In the genomic region with DNA sequence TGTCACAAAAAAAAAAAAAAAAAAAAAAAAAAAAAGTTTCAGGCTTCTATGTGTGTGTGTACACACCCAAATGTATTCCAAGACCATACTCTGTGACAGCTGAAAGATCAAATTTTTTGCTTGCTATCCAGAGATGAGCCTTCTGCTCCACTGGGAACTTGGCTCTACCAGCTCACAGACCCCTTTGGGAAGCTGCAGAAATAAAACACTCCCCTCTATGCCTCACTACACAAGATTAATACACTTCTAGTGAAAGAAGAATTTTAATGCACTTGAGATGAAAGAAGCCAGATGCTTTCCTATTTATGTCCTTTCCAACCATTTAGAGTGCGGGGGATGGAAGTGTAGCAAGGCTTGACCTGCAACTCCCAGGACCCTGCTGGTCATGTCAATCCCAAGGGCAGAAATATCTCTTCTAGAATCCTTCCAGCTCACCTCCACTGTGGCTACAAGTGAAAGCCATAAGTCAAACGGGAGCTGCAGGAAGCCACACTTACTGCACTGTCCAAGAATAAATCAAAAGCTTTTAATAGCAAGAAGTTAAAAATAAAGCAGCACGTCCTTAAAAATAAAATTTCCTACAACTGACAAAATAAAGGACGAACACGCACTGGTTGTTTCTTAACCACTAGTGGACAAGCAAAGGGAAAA, we compare ENCODE assay signal across 9 cellular contexts. TPM values are rescaled to one million over a fixed set of nuclear protein-coding genes. Genes with fewer than 3 reads are reported as not detected.
DNase-seq lines count a peak whose midpoint lies in the region; ATAC-seq and TF ChIP-seq lines count a peak whose summit lies in the region.
"Had no signal": no experiment of that assay in that cellular context is flagged by ENCODE, and none has a peak within 500 bp of the region (broad histone marks: within the 10 kb centered on the region; RNA-seq: fewer than 3 reads in every experiment).

No MANE protein-coding gene starts in this region.

- H3K36me3 Mint-ChIP-seq in HFFc6 (ENCODE audit: low read depth): peaks cover 69% of the 10 kb centered on the region
- peaks cover 38% of the 10 kb centered on the region for H3K36me3 Mint-ChIP-seq in nephron progenitor cell (ENCODE audit: low read depth)
- H3K36me3 Mint-ChIP-seq in WTC11: peaks cover 16% of the 10 kb centered on the region

- H3K9me3 Mint-ChIP-seq in HFFc6 (peaks cover 17% of the 10 kb centered on the region), nephron progenitor cell (peaks cover 14% of the 10 kb centered on the region), WTC11 (peaks cover 3% of the 10 kb centered on the region; the same call in 1 of the 2 replicates)

- no peak for TF ChIP-seq POLR2A in breast epithelium (IDR thresholded peaks at IDR 0.05)

- no peaks in the 10 kb centered on the region for H3K27me3 ChIP-seq in BLaER1
- H3K27me3 ChIP-seq in breast epithelium: no peaks in the 10 kb centered on the region

- H3K27ac ChIP-seq in BLaER1 (peak overlapping the region; percentile 4; the same call in 1 of the 2 replicates), breast epithelium (peak overlapping the region; percentile 61 to 69)

- H3K9ac ChIP-seq in BLaER1: no peak overlapping the region

- CTCF ChIA-PET in WTC11 (lab: Charles Lee): interaction anchor here (0.5 to 2.8 kb wide), 2 partner anchors 48 to 157 kb away, joined by 3 to 15 read pairs; no protein-coding TSS in a partner anchor

- H3K9me3 ChIP-seq in BLaER1 (peaks cover 7% of the 10 kb centered on the region; the same call in 1 of the 2 replicates), breast epithelium (no peaks in the 10 kb centered on the region)

- H3K4me1 ChIP-seq in BLaER1 (peaks cover 25% of the 10 kb centered on the region), breast epithelium (no peaks in the 10 kb centered on the region)

- peaks cover 17% of the 10 kb centered on the region; the same call in 1 of the 2 replicates for H3K36me3 ChIP-seq in BLaER1
- no peaks in the 10 kb centered on the region for H3K36me3 ChIP-seq in breast epithelium

- H4K20me1 ChIP-seq in BLaER1: no peaks in the 10 kb centered on the region

- intact Hi-C loops in breast epithelium (cut with DNase I; ENCODE audit: low total_unique reads): no loop called here

- TF ChIP-seq CTCF in HFFc6 (IDR thresholded peaks at IDR 0.05) (no peak), breast epithelium (IDR thresholded peaks at IDR 0.05) (no peak), nephron progenitor cell (IDR thresholded peaks at IDR 0.05) (no peak), WTC11 (IDR thresholded peaks at IDR 0.05) (no peak)

- H3K4me3 ChIP-seq in BLaER1 (no peak overlapping the region), breast epithelium (no peak overlapping the region)

- H3K27ac Mint-ChIP-seq in HFFc6 (peak overlapping the region; percentile 94), nephron progenitor cell (peak overlapping the region; percentile 89), WTC11 (no peak overlapping the region)

- ATAC-seq in WTC11: no peak
- no peak for ATAC-seq in HG03442 (IDR thresholded peaks at IDR 0.05; ENCODE audit: unreplicated experiment)
- ATAC-seq in HG02981 (IDR thresholded peaks at IDR 0.05; ENCODE audit: unreplicated experiment): no peak

- no peak for DNase-seq in HFFc6
- no peak for DNase-seq in breast epithelium (ENCODE audit: low spot score in 2 of 2)
- no peak for DNase-seq in nephron progenitor cell
- no peak for DNase-seq in WTC11 (ENCODE audit: low spot score)
- DNase-seq in NCI-H774 (lab: John Stamatoyannopoulos, UW): no peak
- DNase-seq: NCI-H526 treated with DMSO at 0.1 percent for 48 hours had no signal

- H3K4me2 ChIP-seq in BLaER1: peak overlapping the region; percentile 40

- H3K4me1 Mint-ChIP-seq in HFFc6 (ENCODE audit: low read depth): peaks cover 74% of the 10 kb centered on the region
- peaks cover 34% of the 10 kb centered on the region for H3K4me1 Mint-ChIP-seq in nephron progenitor cell
- H3K4me1 Mint-ChIP-seq in WTC11: no peaks in the 10 kb centered on the region

- POLR2A ChIA-PET in WTC11 (lab: Charles Lee): no interaction called here

- H3K4me3 Mint-ChIP-seq in HFFc6: peak overlapping the region; percentile 62
- no peak overlapping the region for H3K4me3 Mint-ChIP-seq in nephron progenitor cell
- no peak overlapping the region for H3K4me3 Mint-ChIP-seq in WTC11

- H3K27me3 Mint-ChIP-seq in HFFc6 (ENCODE audit: insufficient read depth) (peaks cover 41% of the 10 kb centered on the region), nephron progenitor cell (ENCODE audit: low read depth, poor library complexity) (no peaks in the 10 kb centered on the region), WTC11 (ENCODE audit: low read depth) (peaks cover 6% of the 10 kb centered on the region)

TF ChIP-seq in WTC11, 78 proteins besides CTCF, POLR2A, EP300 and RAD21:
- TF ChIP-seq, protein P1, sequence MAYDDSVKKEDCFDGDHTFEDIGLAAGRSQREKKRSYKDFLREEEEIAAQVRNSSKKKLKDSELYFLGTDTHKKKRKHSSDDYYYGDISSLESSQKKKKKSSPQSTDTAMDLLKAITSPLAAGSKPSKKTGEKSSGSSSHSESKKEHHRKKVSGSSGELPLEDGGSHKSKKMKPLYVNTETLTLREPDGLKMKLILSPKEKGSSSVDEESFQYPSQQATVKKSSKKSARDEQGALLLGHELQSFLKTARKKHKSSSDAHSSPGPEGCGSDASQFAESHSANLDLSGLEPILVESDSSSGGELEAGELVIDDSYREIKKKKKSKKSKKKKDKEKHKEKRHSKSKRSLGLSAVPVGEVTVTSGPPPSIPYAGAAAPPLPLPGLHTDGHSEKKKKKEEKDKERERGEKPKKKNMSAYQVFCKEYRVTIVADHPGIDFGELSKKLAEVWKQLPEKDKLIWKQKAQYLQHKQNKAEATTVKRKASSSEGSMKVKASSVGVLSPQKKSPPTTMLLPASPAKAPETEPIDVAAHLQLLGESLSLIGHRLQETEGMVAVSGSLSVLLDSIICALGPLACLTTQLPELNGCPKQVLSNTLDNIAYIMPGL (CRISPR knock-in tag; IDR thresholded peaks at IDR 0.05): no peak
- no peak for TF ChIP-seq ZNF317 (CRISPR knock-in tag; IDR thresholded peaks at IDR 0.05; ENCODE audit: borderline replicate concordance, low read depth)
- TF ChIP-seq ZBTB21 (CRISPR knock-in tag; IDR thresholded peaks at IDR 0.05; ENCODE audit: borderline replicate concordance): no peak
- TF ChIP-seq OVOL2 (CRISPR knock-in tag; IDR thresholded peaks at IDR 0.05; ENCODE audit: borderline replicate concordance): no peak
- no peak for TF ChIP-seq NFYB (CRISPR knock-in tag; conservative IDR thresholded peaks at IDR 0.05; ENCODE audit: low read depth)
- TF ChIP-seq TEAD1 (CRISPR knock-in tag; IDR thresholded peaks at IDR 0.05): no peak
- no peak for TF ChIP-seq EMX1 (CRISPR knock-in tag; IDR thresholded peaks at IDR 0.05)
- TF ChIP-seq IRF2 (CRISPR knock-in tag; IDR thresholded peaks at IDR 0.05; ENCODE audit: borderline replicate concordance, low read depth): no peak
- TF ChIP-seq NR3C1 (CRISPR knock-in tag; conservative IDR thresholded peaks at IDR 0.05; ENCODE audit: low read depth): no peak
- no peak for TF ChIP-seq TEAD4 (CRISPR knock-in tag; IDR thresholded peaks at IDR 0.05)
TF ChIP-seq in WTC11: peak in this region for 0.

RNA-seq across cellular contexts. Expression of a gene that starts 34.6 kb away (rescaled TPM):
- total RNA-seq in HFFc6 (2021; fragmentation: NEBNext Ultra II Directional; extraction: Animal tissue kit (Norgen Biotek cat#: 25700)): 1,000 to 10,000 TPM; 4,445 to 5,074 (median 4,643) TPM
- 1,000 to 10,000 TPM in 1 of 3 donors, 100 to 1,000 TPM in 2; 875 to 1,598 (median 923) TPM for total RNA-seq in breast epithelium
- total RNA-seq in WTC11 (2021): 116 to 152 TPM (median 119 TPM) in 3 replicates
